8 cellular contexts compared by ENCODE assay signal in genomic region chr1:46132529-46133180, GRCh38. TPM values are rescaled to one million over a fixed set of nuclear protein-coding genes. Genes with fewer than 3 reads are reported as not detected.
DNase-seq lines count a peak whose midpoint lies in the region; TF ChIP-seq lines count a peak whose summit lies in the region.

TSS of gene PIK3R3 (minus strand) at chr1:46132629. CDS start at chr1:46131952, 677 bp downstream.

- H3K36me3 ChIP-seq in H7 (replicated peaks; ENCODE audit: control insufficient read depth, insufficient read depth, low read length) = no peaks in the 10 kb centered on the region
- H3K36me3 ChIP-seq in stomach smooth muscle (ENCODE audit: control insufficient read depth in 2 of 2, insufficient read depth in 2 of 2, low read length in 2 of 2) = no peaks in the 10 kb centered on the region

- H3K4me1 Mint-ChIP-seq in neural crest cell = peaks cover 61% of the 10 kb centered on the region

- TF ChIP-seq CTCF in foreskin fibroblast (IDR thresholded peaks at IDR 0.05; ENCODE audit: low read depth, low read length) = no peak
- no peak for TF ChIP-seq CTCF in neural crest cell (conservative IDR thresholded peaks at IDR 0.05)

- no peaks in the 10 kb centered on the region for H3K27me3 Mint-ChIP-seq in neural crest cell (ENCODE audit: low read depth)

- H3K4me3 ChIP-seq in H7 (ENCODE audit: insufficient read depth, low read depth, low read length) (peak within 1 kb of the TSS; percentile 66), foreskin fibroblast (ENCODE audit: low read depth in 1 of 2, low read length in 2 of 2) (peak within 1 kb of the TSS; percentile 70 to 75), stomach smooth muscle (ENCODE audit: low read length in 2 of 2) (peak within 1 kb of the TSS; percentile 85 to 91)

- H3K27me3 ChIP-seq in H7 (ENCODE audit: control insufficient read depth, insufficient read depth, low read length) (peaks cover 19% of the 10 kb centered on the region), stomach smooth muscle (ENCODE audit: control insufficient read depth in 1 of 2, insufficient read depth in 2 of 2, low read length in 2 of 2) (no peaks in the 10 kb centered on the region)

- peaks cover 19% of the 10 kb centered on the region for H3K4me1 ChIP-seq in stomach smooth muscle (ENCODE audit: control insufficient read depth, insufficient read depth, low read length)

- peak within 1 kb of the TSS; percentile 100 for H3K27ac Mint-ChIP-seq in neural crest cell (ENCODE audit: unreplicated experiment)

- DNase-seq in ELR (ENCODE audit: low read depth) = peak; percentile 99
- DNase-seq in H7 = peak; percentile 98
- DNase-seq in M059J (ENCODE audit: low read depth) = peak; percentile 99
- DNase-seq in SIG-M5 (lab: John Stamatoyannopoulos, UW) = peak; percentile 89
- DNase-seq in activated naive CD4-positive, alpha-beta T cell (lab: John Stamatoyannopoulos, UW) = peak; percentile 40 to 68 (median 44)
- peak; percentile 99 to 100 for DNase-seq in foreskin fibroblast
- peak; percentile 93 for DNase-seq in neural crest cell (ENCODE audit: low read depth, low spot score)

- H3K36me3 Mint-ChIP-seq in neural crest cell (ENCODE audit: low read depth) = peaks cover 2% of the 10 kb centered on the region

- H3K4me3 Mint-ChIP-seq in neural crest cell = peak within 1 kb of the TSS; percentile 94

- H3K27ac ChIP-seq in stomach smooth muscle (ENCODE audit: low read length) = peak within 1 kb of the TSS; percentile 96

- H3K9me3 Mint-ChIP-seq in neural crest cell = no peaks in the 10 kb centered on the region

- no peaks in the 10 kb centered on the region for H3K9me3 ChIP-seq in stomach smooth muscle (ENCODE audit: control insufficient read depth in 2 of 2, low read length in 2 of 2)

- peak within 1 kb of the TSS; percentile 73 to 94 for H3K9ac ChIP-seq in stomach smooth muscle (ENCODE audit: low read length in 2 of 2)

RNA-seq across cellular contexts. Expression of gene PIK3R3, which starts in this region (rescaled TPM):
- total RNA-seq in H7 (2014; rRNA removed; shearing (Covaris generic)) = 5.7 and 7.0 TPM in 2 replicates
- total RNA-seq in M059J (2014; rRNA removed; shearing (Covaris generic)) = 13.1 and 20.6 TPM in 2 replicates
- total RNA-seq in neural crest cell = 85.3 and 92.2 TPM in 2 replicates

Comparison
In these comparisons a context has a peak if more than half of its experiments do, and no peak if none do; other contexts are left out.
1. Peak in every context shown above with its lines: DNase-seq, H3K4me3 ChIP-seq and H3K27ac ChIP-seq.
2. DNase-seq: peak in every context shown above with its lines; median percentile 100 in foreskin fibroblast; 99 in ELR; 99 in M059J; 98 in H7; 93 in neural crest cell; 89 in SIG-M5; 44 in activated naive CD4-positive, alpha-beta T cell.